In genomic region chr10:72340911-72341310, GRCh38 we compare ENCODE assay signal across 14 cellular contexts. TPM values are rescaled to one million over a fixed set of nuclear protein-coding genes. Genes with fewer than 3 reads are reported as not detected.
A peak's percentile ranks its signal among the peaks of the same experiment; 100 is the strongest.
DNase-seq lines count a peak whose midpoint lies in the region; ATAC-seq and TF ChIP-seq lines count a peak whose summit lies in the region.
"Had no signal": no experiment of that assay in that cellular context is flagged by ENCODE, and none has a peak within 500 bp of the region (broad histone marks: within the 10 kb centered on the region; RNA-seq: fewer than 3 reads in every experiment).

No MANE protein-coding gene starts in this region.

- peak overlapping the region; percentile 54 for H3K27ac Mint-ChIP-seq in chondrocyte (ENCODE audit: unreplicated experiment)
- H3K27ac Mint-ChIP-seq in naive B cell, result peak overlapping the region in 4 of 6 donors; percentile 20 to 90 (median 53)

- TF ChIP-seq CTCF in chondrocyte (IDR thresholded peaks at IDR 0.05) (no peak), SK-N-SH (IDR thresholded peaks at IDR 0.05) (no peak)

- H3K4me2 ChIP-seq in SK-N-SH, result no peak overlapping the region

- H3K36me3 ChIP-seq in SK-N-SH (replicated peaks in 1 of 2; ENCODE audit: control insufficient read depth in 1 of 2, insufficient read depth in 2 of 2, low read length in 1 of 2), result peaks cover 28 to 37% of the 10 kb centered on the region in 2 experiments

- H3K4me1 ChIP-seq in SK-N-SH (ENCODE audit: control insufficient read depth in 1 of 2, insufficient read depth in 2 of 2, low read depth in 1 of 2, low read length in 1 of 2), result peaks cover 2 to 14% of the 10 kb centered on the region in 2 experiments; a peak in 1 of 4 replicates

- H3F3A ChIP-seq in SK-N-SH (replicated peaks; ENCODE audit: insufficient read depth), result peaks cover 10% of the 10 kb centered on the region

- H3K36me3 Mint-ChIP-seq in chondrocyte (ENCODE audit: low read depth) (peaks cover 17% of the 10 kb centered on the region), naive B cell (peaks cover 0 to 13% of the 10 kb centered on the region in 2 donors)

- H3K27me3 Mint-ChIP-seq in chondrocyte (ENCODE audit: low read depth) (no peaks in the 10 kb centered on the region), naive B cell (no peaks in the 10 kb centered on the region)

- no peak overlapping the region for H2AFZ ChIP-seq in SK-N-SH (ENCODE audit: low read depth)

- intact Hi-C loops in left ventricle myocardium superior (cut with micrococcal nuclease) (loop anchor here (5.0 kb wide), 1 partner anchor 214 kb away; no protein-coding TSS in a partner anchor), Right ventricle myocardium inferior (cut with DNase I) (loop anchor here (10.0 kb wide), 1 partner anchor 446 kb away; no protein-coding TSS in a partner anchor)

- no peak for TF ChIP-seq RAD21 in SK-N-SH (IDR thresholded peaks at IDR 0.05; ENCODE audit: low read length)

- WGBS in SK-N-SH (ENCODE audit: low lambda C conversion rate), result 84% methylated on average over 9 of the region's 14 CpGs

- no peaks in the 10 kb centered on the region for H4K20me1 ChIP-seq in SK-N-SH (ENCODE audit: insufficient read depth)

- no peak overlapping the region for H3K4me3 Mint-ChIP-seq in chondrocyte (ENCODE audit: unreplicated experiment)
- H3K4me3 Mint-ChIP-seq in naive B cell, result peak overlapping the region in 1 of 8 donors; percentile 41
- H3K4me3 Mint-ChIP-seq: activated T-cell treated with anti-CD3 and anti-CD28 coated beads, Interleukin-2, amount 50 U/mL, for 4 hours had no signal

- peaks cover 6% of the 10 kb centered on the region; the same call in 1 of the 2 replicates for H3K79me2 ChIP-seq in SK-N-SH (ENCODE audit: insufficient read depth)

- ATAC-seq in left ventricle myocardium superior (no peak), Right ventricle myocardium inferior (no peak), naive B cell (ENCODE audit: low read depth in 2 of 2) (peak; percentile 9 to 29), GM18498 (IDR thresholded peaks at IDR 0.05; ENCODE audit: unreplicated experiment) (no peak)

- no peaks in the 10 kb centered on the region for H3K9me2 ChIP-seq in SK-N-SH

- TF ChIP-seq EP300 in SK-N-SH (IDR thresholded peaks at IDR 0.05; ENCODE audit: borderline replicate concordance in 1 of 2, low read depth in 1 of 2, low read length in 1 of 2), result no peak

- no peaks in the 10 kb centered on the region for H3K27me3 ChIP-seq in SK-N-SH (ENCODE audit: insufficient read depth)
- H3K27me3 ChIP-seq: cardiac muscle cell, MG63, right lobe of liver had no signal

- no peak overlapping the region; a peak in 1 of 4 replicates for H3K27ac ChIP-seq in SK-N-SH (ENCODE audit: low read depth in 2 of 2, low read length in 1 of 2)
- H3K27ac ChIP-seq: cardiac muscle cell, right lobe of liver had no signal

- POLR2A ChIA-PET in SK-N-SH (lab: Yijun Ruan, JAX), result no interaction called here

- H3K4me1 Mint-ChIP-seq in chondrocyte (ENCODE audit: low read depth), result peaks cover 15% of the 10 kb centered on the region
- H3K4me1 Mint-ChIP-seq in naive B cell, result peaks cover 20 to 51% (median 42%) of the 10 kb centered on the region in 3 donors

- no peak overlapping the region for H3K4me3 ChIP-seq in SK-N-SH (ENCODE audit: low read depth in 2 of 2, low read length in 1 of 2)
- H3K4me3 ChIP-seq: cardiac muscle cell, MG63, right lobe of liver had no signal

- H3K9ac ChIP-seq in SK-N-SH, result no peak overlapping the region

- peak; percentile 29 for DNase-seq in left ventricle myocardium superior
- DNase-seq in Right ventricle myocardium inferior (ENCODE audit: missing footprints), result no peak
- no peak for DNase-seq in chondrocyte (ENCODE audit: low spot score)
- DNase-seq in naive B cell, result no peak
- DNase-seq in NOMO-1 treated with dmso at 0.1 percent for 144 hours (lab: John Stamatoyannopoulos, UW; ENCODE audit: unreplicated experiment), result no peak
- no peak for DNase-seq in COR-L47 (lab: John Stamatoyannopoulos, UW)
- no peak for DNase-seq in SK-N-SH
- DNase-seq: NCI-H1694 treated with DMSO at 0.1 percent for 48 hours, SIG-M5 had no signal

- CTCF ChIA-PET in SK-N-SH (lab: Yijun Ruan, JAX), result interaction anchor here (0.7 to 9.7 kb wide), 7 partner anchors 9 to 112 kb away, joined by 3 to 86 read pairs (median 3); partner anchors contain the start of genes DDIT4 and DNAJB12

- H3K9me3 Mint-ChIP-seq in chondrocyte (ENCODE audit: low read depth) (no peaks in the 10 kb centered on the region), naive B cell (no peaks in the 10 kb centered on the region)
- H3K9me3 Mint-ChIP-seq: activated T-cell treated with anti-CD3 and anti-CD28 coated beads, Interleukin-2, amount 50 U/mL, for 4 hours had no signal

- no peaks in the 10 kb centered on the region for H3K9me3 ChIP-seq in SK-N-SH
- H3K9me3 ChIP-seq: MG63, right lobe of liver had no signal

TF ChIP-seq in SK-N-SH, 30 proteins besides CTCF, POLR2A, EP300 and RAD21:
- TF ChIP-seq FOSL2 (IDR thresholded peaks at IDR 0.05; ENCODE audit: borderline replicate concordance, low read depth) (no peak), ZBTB33 (IDR thresholded peaks at IDR 0.05; ENCODE audit: borderline replicate concordance, low read depth) (no peak), GABPA (IDR thresholded peaks at IDR 0.05; ENCODE audit: low read depth) (no peak), FOXM1 (IDR thresholded peaks at IDR 0.05; ENCODE audit: low read depth) (no peak), CHD2 (IDR thresholded peaks at IDR 0.05; ENCODE audit: low read length, partially characterized antibody) (no peak), MAX (IDR thresholded peaks at IDR 0.05; ENCODE audit: low read depth) (no peak), RFX5 (IDR thresholded peaks at IDR 0.05; ENCODE audit: low read length) (no peak), IRF3 (IDR thresholded peaks at IDR 0.05; ENCODE audit: low read depth, low read length) (no peak), NFIC (IDR thresholded peaks at IDR 0.05; ENCODE audit: borderline replicate concordance) (no peak), GATA2 (CRISPR knock-in tag; IDR thresholded peaks at IDR 0.05) (no peak), TCF12 (IDR thresholded peaks at IDR 0.05) (no peak)

RNA-seq across cellular contexts. Expression of gene DNAJB12, which starts 13.8 kb away (rescaled TPM):
- total RNA-seq in left ventricle myocardium superior (25.9 TPM), Right ventricle myocardium inferior (25.6 TPM), chondrocyte (27.3 to 29.8 TPM (median 28.7 TPM) in 3 replicates)
- polyA plus RNA-seq in naive B cell (ENCODE audit: low read depth in 6 of 6) (10 to 100 TPM; 15.7 to 28.4 (median 18.6) TPM), SK-N-SH (2012; rRNA removed) (22.9 and 25.8 TPM in 2 replicates)
- polyA plus RNA-seq in SK-N-SH (2012; cell fraction: cytosol; rRNA removed), result 15.6 and 19.0 TPM in 2 replicates
- 38.8 and 40.0 TPM in 2 replicates for polyA plus RNA-seq in SK-N-SH (2012; cell fraction: nucleus; rRNA removed)

Comparison
In these comparisons a context has a peak if more than half of its experiments do, and no peak if none do; other contexts are left out.
1. ATAC-seq: peak in naive B cell (2 of 2); none in left ventricle myocardium superior (single experiment), Right ventricle myocardium inferior (single experiment) and GM18498 (single experiment).